In genomic region chr20:36092424-36093024, GRCh38 we compare ENCODE assay signal across 8 cellular contexts.
DNase-seq lines count a peak whose midpoint lies in the region; ATAC-seq, FAIRE-seq and TF ChIP-seq lines count a peak whose summit lies in the region.

No MANE protein-coding gene starts in this region.

- peak; percentile 49 for DNase-seq in ELR (ENCODE audit: low read depth)
- DNase-seq in NCI-H345 (lab: John Stamatoyannopoulos, UW): peak; percentile 50
- DNase-seq in GM12878 (ENCODE audit: low read depth, low spot score): no peak
- peak; percentile 22 for DNase-seq in iris pigment epithelial cell (ENCODE audit: low read depth)
- peak; percentile 29 for DNase-seq in stimulated activated CD8-positive, alpha-beta memory T cell treated with anti-CD3 and anti-CD28 coated beads, Interleukin-4, amount 100 ng/mL, for 48 hours
- no peak for DNase-seq in NCI-H187 treated with DMSO at 0.1 percent for 48 hours (lab: John Stamatoyannopoulos, UW)
- DNase-seq in UCSD-AML1 (lab: John Stamatoyannopoulos, UW; ENCODE audit: unreplicated experiment): no peak

- H3K9me3 ChIP-seq in GM12878 (replicated peaks; ENCODE audit: control insufficient read depth, insufficient read depth, low read length): no peaks in the 10 kb centered on the region

- in situ Hi-C loops in GM12878 (cut with MboI): no loop called here

- 2% methylated on average over 47 of the region's 85 CpGs for WGBS in GM12878 (ENCODE audit: insufficient coverage, insufficient replicate concordance, low lambda C conversion rate, missing lambda C conversion rate)

- no peaks in the 10 kb centered on the region for H3K79me2 ChIP-seq in GM12878 (ENCODE audit: control insufficient read depth, insufficient read depth, low read length)

- intact Hi-C loops in GM12878 (cut with micrococcal nuclease; ENCODE audit: unreplicated experiment): no loop called here

- no peak for TF ChIP-seq POLR2A in GM12878 (IDR thresholded peaks at IDR 0.05; ENCODE audit: low read depth, low read length)

- H4K20me1 ChIP-seq in GM12878 (ENCODE audit: control insufficient read depth, insufficient read depth): no peaks in the 10 kb centered on the region

- peak; percentile 72 for ATAC-seq in GM12878
- ATAC-seq in GM19395 (IDR thresholded peaks at IDR 0.05; ENCODE audit: unreplicated experiment): no peak

- H3K9ac ChIP-seq in GM12878 (ENCODE audit: control insufficient read depth, insufficient read depth, low read length): no peak overlapping the region

- peak overlapping the region; percentile 89 for H3K4me2 ChIP-seq in GM12878 (ENCODE audit: control insufficient read depth, insufficient read depth)

- CTCF ChIA-PET in GM12878 (lab: Yijun Ruan, JAX): interaction anchor here (0.9 kb wide), 1 partner anchor 99 kb away, joined by 4 read pairs; no protein-coding TSS in a partner anchor

- peak overlapping the region; percentile 26; the same call in 1 of the 2 replicates for H2AFZ ChIP-seq in GM12878 (ENCODE audit: control insufficient read depth, low read depth, low read length)

- no TSS peak for BruUV-seq in GM12878 (replicated peaks; lab: Mats Ljungman, UMichigan)

- H3K27me3 ChIP-seq in GM12878 (replicated peaks in 1 of 2; ENCODE audit: control insufficient read depth in 2 of 2, insufficient read depth in 2 of 2, low read length in 1 of 2): peaks cover 10 to 27% of the 10 kb centered on the region in 2 experiments

- TF ChIP-seq RAD21 in GM12878 (IDR thresholded peaks at IDR 0.05; ENCODE audit: insufficient read depth, low read depth, low read length): no peak

- H3K36me3 ChIP-seq in GM12878 (ENCODE audit: control insufficient read depth in 2 of 2, insufficient read depth in 2 of 2, low read length in 1 of 2): no peaks in the 10 kb centered on the region

- no peak overlapping the region for H3K27ac ChIP-seq in GM12878 (ENCODE audit: control insufficient read depth, insufficient read depth)

- RAD21 ChIA-PET in GM12878 (lab: Charles Lee; ENCODE audit: unreplicated experiment): interaction anchor here (1.3 to 1.9 kb wide), 2 partner anchors 34 to 46 kb away, joined by 3 to 5 read pairs; no protein-coding TSS in a partner anchor

- SMC1A ChIA-PET in GM12878 (lab: Charles Lee; ENCODE audit: uncharacterized antibody, unreplicated experiment): no interaction called here

- TF ChIP-seq EP300 in GM12878 (IDR thresholded peaks at IDR 0.05; ENCODE audit: borderline replicate concordance in 1 of 2, control insufficient read depth in 1 of 2, low read depth in 2 of 2, low read length in 2 of 2): no peak

- H3K4me3 ChIP-seq in GM12878: peak overlapping the region; percentile 69

- POLR2A ChIA-PET in GM12878 (lab: Charles Lee): no interaction called here

- TF ChIP-seq CTCF in GM12878 (IDR thresholded peaks at IDR 0.05 in 2 of 3, conservative IDR thresholded peaks at IDR 0.05 in 1 of 3; ENCODE audit: control insufficient read depth in 2 of 3, extremely low read depth in 1 of 3, insufficient read depth in 1 of 3, low read depth in 3 of 3, low read length in 3 of 3): no peak

- FAIRE-seq in GM12878 (lab: Jason Lieb, UNC): no peak

- H3K4me1 ChIP-seq in GM12878 (ENCODE audit: control insufficient read depth, insufficient read depth, low read length): peaks cover 12% of the 10 kb centered on the region

TF ChIP-seq in GM12878, 131 proteins besides CTCF, POLR2A, EP300 and RAD21:
- TF ChIP-seq, protein P1, sequence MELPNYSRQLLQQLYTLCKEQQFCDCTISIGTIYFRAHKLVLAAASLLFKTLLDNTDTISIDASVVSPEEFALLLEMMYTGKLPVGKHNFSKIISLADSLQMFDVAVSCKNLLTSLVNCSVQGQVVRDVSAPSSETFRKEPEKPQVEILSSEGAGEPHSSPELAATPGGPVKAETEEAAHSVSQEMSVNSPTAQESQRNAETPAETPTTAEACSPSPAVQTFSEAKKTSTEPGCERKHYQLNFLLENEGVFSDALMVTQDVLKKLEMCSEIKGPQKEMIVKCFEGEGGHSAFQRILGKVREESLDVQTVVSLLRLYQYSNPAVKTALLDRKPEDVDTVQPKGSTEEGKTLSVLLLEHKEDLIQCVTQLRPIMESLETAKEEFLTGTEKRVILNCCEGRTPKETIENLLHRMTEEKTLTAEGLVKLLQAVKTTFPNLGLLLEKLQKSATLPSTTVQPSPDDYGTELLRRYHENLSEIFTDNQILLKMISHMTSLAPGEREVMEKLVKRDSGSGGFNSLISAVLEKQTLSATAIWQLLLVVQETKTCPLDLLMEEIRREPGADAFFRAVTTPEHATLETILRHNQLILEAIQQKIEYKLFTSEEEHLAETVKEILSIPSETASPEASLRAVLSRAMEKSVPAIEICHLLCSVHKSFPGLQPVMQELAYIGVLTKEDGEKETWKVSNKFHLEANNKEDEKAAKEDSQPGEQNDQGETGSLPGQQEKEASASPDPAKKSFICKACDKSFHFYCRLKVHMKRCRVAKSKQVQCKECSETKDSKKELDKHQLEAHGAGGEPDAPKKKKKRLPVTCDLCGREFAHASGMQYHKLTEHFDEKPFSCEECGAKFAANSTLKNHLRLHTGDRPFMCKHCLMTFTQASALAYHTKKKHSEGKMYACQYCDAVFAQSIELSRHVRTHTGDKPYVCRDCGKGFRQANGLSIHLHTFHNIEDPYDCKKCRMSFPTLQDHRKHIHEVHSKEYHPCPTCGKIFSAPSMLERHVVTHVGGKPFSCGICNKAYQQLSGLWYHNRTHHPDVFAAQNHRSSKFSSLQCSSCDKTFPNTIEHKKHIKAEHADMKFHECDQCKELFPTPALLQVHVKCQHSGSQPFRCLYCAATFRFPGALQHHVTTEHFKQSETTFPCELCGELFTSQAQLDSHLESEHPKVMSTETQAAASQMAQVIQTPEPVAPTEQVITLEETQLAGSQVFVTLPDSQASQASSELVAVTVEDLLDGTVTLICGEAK (IDR thresholded peaks at IDR 0.05; ENCODE audit: borderline replicate concordance): no peak
- TF ChIP-seq RFX5 (IDR thresholded peaks at IDR 0.05; ENCODE audit: low read depth, low read length) (no peak), SUZ12 (IDR thresholded peaks at IDR 0.05; ENCODE audit: unreplicated experiment) (peak; percentile 63)
TF ChIP-seq in GM12878: peak in this region for 1.

Comparison
In these comparisons a context has a peak if more than half of its experiments do, and no peak if none do; other contexts are left out.
1. DNase-seq: peak in ELR (single experiment), NCI-H345 (single experiment), iris pigment epithelial cell (single experiment) and stimulated activated CD8-positive, alpha-beta memory T cell treated with anti-CD3 and anti-CD28 coated beads, Interleukin-4, amount 100 ng/mL, for 48 hours (single experiment); none in GM12878 (single experiment), NCI-H187 treated with DMSO at 0.1 percent for 48 hours (single experiment) and UCSD-AML1 (single experiment).